Comparison of ENCODE assay signal across 17 cellular contexts in the genomic region with DNA sequence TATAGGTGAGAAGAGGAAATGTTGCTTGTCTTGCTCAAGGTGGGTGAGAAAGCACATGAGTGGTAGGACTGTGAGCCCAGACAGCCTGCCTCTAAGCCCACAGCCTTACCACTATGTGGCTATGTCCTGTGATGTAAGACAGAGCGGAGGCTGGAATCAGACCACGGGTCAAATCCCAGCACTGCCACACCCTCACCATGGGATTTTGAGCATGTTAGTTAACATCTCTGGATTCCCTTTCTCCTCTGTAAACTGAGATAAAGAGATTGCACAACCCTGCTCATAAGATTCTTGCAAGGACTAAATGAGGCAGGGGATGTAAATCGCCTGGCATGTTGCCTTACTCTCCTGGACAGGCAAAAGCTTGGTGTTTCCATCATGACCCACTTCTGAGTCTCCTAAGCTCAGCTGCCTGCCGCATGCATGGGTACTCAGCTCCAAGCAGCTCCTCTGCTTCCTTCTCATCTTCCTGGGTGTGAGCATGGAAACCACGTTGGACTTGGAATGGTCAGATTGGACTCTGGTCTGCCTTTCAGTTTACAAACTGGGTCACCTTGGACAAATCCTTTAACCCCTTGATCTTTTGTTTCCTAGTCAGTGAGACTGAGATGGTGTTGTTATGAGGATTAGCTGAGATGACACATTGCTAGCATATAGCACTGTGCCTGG. TPM values are rescaled to one million over a fixed set of nuclear protein-coding genes. Genes with fewer than 3 reads are reported as not detected.
DNase-seq lines count a peak whose midpoint lies in the region; ATAC-seq and TF ChIP-seq lines count a peak whose summit lies in the region.
"Had no signal": no experiment of that assay in that cellular context is flagged by ENCODE, and none has a peak within 500 bp of the region (broad histone marks: within the 10 kb centered on the region; RNA-seq: fewer than 3 reads in every experiment).

No MANE protein-coding gene starts in this region.

- no peak overlapping the region for H3K4me3 ChIP-seq in astrocyte of the spinal cord (ENCODE audit: low read depth, low read length)
- H3K4me3 ChIP-seq: dorsolateral prefrontal cortex, esophagus squamous epithelium, pancreas had no signal

- intact Hi-C loops in left cardiac atrium (cut with DNase I): no loop called here

- in situ Hi-C loops in astrocyte of the spinal cord (cut with HindIII; ENCODE audit: low sequenced_read_pairs): no loop called here

- TF ChIP-seq CTCF in astrocyte of the spinal cord (IDR thresholded peaks at IDR 0.05; ENCODE audit: low read depth, low read length) (no peak), GM10266 (IDR thresholded peaks at IDR 0.05; ENCODE audit: control insufficient read depth, insufficient read depth, low read depth, missing control alignments) (no peak)

- ATAC-seq in left cardiac atrium: peak; percentile 68 to 75
- ATAC-seq: HCT116 had no signal

- DNase-seq in AG20443 (ENCODE audit: low spot score): peak; percentile 33
- DNase-seq in astrocyte of the spinal cord (ENCODE audit: low read depth, low spot score): peak; percentile 4
- peak; percentile 29 for DNase-seq in left cardiac atrium
- peak; percentile 21 for DNase-seq in renal cortical epithelial cell (ENCODE audit: low read depth)
- DNase-seq in GM10266 (ENCODE audit: extremely low spot score): no peak
- no peak for DNase-seq in NCI-H774 (lab: John Stamatoyannopoulos, UW)
- DNase-seq in NCI-H1092 treated with DMSO at 0.1 percent for 48 hours (lab: John Stamatoyannopoulos, UW): no peak
- no peak for DNase-seq in NCI-H748 (lab: John Stamatoyannopoulos, UW; ENCODE audit: unreplicated experiment)
- DNase-seq: activated CD4-positive, alpha-beta T cell treated with anti-CD3 and anti-CD28 coated beads for 48 hours; CD8-positive, alpha-beta memory T cell; dorsolateral prefrontal cortex; esophagus squamous epithelium; NCI-H1105 treated with DMSO at 0.1 percent for 48 hours; NCI-H526 treated with DMSO at 0.1 percent for 48 hours; pancreas; SK-N-SH had no signal

RNA-seq across cellular contexts. Expression of gene MTURN, which starts 41.3 kb away (rescaled TPM):
- total RNA-seq in left cardiac atrium: 10 to 100 TPM; 25.8 to 27.3 TPM
- total RNA-seq in renal cortical epithelial cell: 11.6 and 19.4 TPM in 2 replicates

Comparison
In these comparisons a context has a peak if more than half of its experiments do, and no peak if none do; other contexts are left out.
1. DNase-seq: peak in AG20443 (single experiment), astrocyte of the spinal cord (single experiment), left cardiac atrium (single experiment) and renal cortical epithelial cell (single experiment); none in GM10266 (single experiment), NCI-H774 (single experiment), NCI-H1092 treated with DMSO at 0.1 percent for 48 hours (single experiment) and NCI-H748 (single experiment).